23 cellular contexts compared by ENCODE assay signal in the genomic region with DNA sequence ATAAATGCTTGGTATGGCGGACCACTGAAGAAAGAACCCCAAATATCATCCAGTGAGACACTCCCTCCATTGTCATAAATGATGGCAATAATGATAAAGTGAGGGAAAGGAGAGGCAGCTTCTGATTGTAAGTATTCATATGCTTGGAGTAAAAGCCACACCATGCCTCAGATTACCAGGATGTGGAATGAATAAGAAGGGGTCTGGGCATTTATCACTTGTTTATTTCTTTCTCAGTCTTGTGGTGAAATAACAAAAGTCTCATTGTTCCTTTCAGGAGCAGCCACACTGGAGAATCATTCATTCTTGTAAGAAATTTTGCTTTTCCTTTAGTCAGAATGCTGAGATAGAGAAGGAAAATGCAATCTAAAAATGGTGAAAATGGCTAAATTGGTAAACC.
"Had no signal": no experiment of that assay in that cellular context is flagged by ENCODE, and none has a peak within 500 bp of the region (broad histone marks: within the 10 kb centered on the region; RNA-seq: fewer than 3 reads in every experiment).

No MANE protein-coding gene starts in this region.

- H3K4me1 ChIP-seq: colonic mucosa, esophagus squamous epithelium, gastroesophageal sphincter, left lung, lower lobe of right lung had no signal

- H3K4me3 ChIP-seq: colonic mucosa, esophagus squamous epithelium, gastroesophageal sphincter, heart left ventricle, left lung, lower lobe of right lung, mucosa of descending colon had no signal

- H3K27me3 Mint-ChIP-seq: dendritic cell treated with granulocyte-macrophage colony-stimulating factor and Interleukin-4, amounts not matched to agents 40 ng/mL and 50 ng/mL, for 4 days; effector memory CD8-positive, alpha-beta T cell had no signal

- H3K4me3 Mint-ChIP-seq: dendritic cell treated with granulocyte-macrophage colony-stimulating factor and Interleukin-4, amounts not matched to agents 40 ng/mL and 50 ng/mL, for 4 days; effector memory CD8-positive, alpha-beta T cell; endodermal cell; mesothelial cell of epicardium; naive B cell; naive thymus-derived CD8-positive, alpha-beta T cell had no signal

- H3K36me3 Mint-ChIP-seq: mesothelial cell of epicardium; naive B cell; naive thymus-derived CD8-positive, alpha-beta T cell had no signal

- H3K36me3 ChIP-seq: colonic mucosa, esophagus squamous epithelium, gastroesophageal sphincter, left lung, lower lobe of right lung had no signal

- DNase-seq: colonic mucosa; cortex of kidney; effector CD8-positive, alpha-beta T cell; effector memory CD8-positive, alpha-beta T cell; endodermal cell; erythroblast; esophagus squamous epithelium; foreskin fibroblast; heart left ventricle; hippocampal formation; left cardiac atrium; left lung; left ventricle myocardium superior; lower lobe of right lung; mesenchymal stem cell; mucosa of descending colon; naive B cell; naive thymus-derived CD8-positive, alpha-beta T cell had no signal

- H3K9me3 Mint-ChIP-seq: dendritic cell treated with granulocyte-macrophage colony-stimulating factor and Interleukin-4, amounts not matched to agents 40 ng/mL and 50 ng/mL, for 4 days; effector memory CD8-positive, alpha-beta T cell; naive thymus-derived CD8-positive, alpha-beta T cell had no signal

- H3K9me3 ChIP-seq: colonic mucosa, esophagus squamous epithelium, gastroesophageal sphincter, heart left ventricle, left lung, lower lobe of right lung, mucosa of descending colon had no signal

- H3K27ac Mint-ChIP-seq: dendritic cell treated with granulocyte-macrophage colony-stimulating factor and Interleukin-4, amounts not matched to agents 40 ng/mL and 50 ng/mL, for 4 days; effector memory CD8-positive, alpha-beta T cell; endodermal cell; mesothelial cell of epicardium; naive B cell; naive thymus-derived CD8-positive, alpha-beta T cell had no signal

- H3K27me3 ChIP-seq: colonic mucosa, esophagus squamous epithelium, gastroesophageal sphincter, heart left ventricle, left lung had no signal

- H3K27ac ChIP-seq: colonic mucosa, epithelial cell of prostate, esophagus squamous epithelium, gastroesophageal sphincter, heart left ventricle, left lung, lower lobe of right lung had no signal

- H3K4me1 Mint-ChIP-seq: mesothelial cell of epicardium; naive B cell; naive thymus-derived CD8-positive, alpha-beta T cell had no signal

- ATAC-seq: effector memory CD8-positive, alpha-beta T cell; esophagus mucosa; gastroesophageal sphincter; heart left ventricle; left cardiac atrium; left lung; left ventricle myocardium superior; lower lobe of right lung; mucosa of descending colon; naive thymus-derived CD8-positive, alpha-beta T cell had no signal
